ENCODE assay signal across 24 cellular contexts in the genomic region with DNA sequence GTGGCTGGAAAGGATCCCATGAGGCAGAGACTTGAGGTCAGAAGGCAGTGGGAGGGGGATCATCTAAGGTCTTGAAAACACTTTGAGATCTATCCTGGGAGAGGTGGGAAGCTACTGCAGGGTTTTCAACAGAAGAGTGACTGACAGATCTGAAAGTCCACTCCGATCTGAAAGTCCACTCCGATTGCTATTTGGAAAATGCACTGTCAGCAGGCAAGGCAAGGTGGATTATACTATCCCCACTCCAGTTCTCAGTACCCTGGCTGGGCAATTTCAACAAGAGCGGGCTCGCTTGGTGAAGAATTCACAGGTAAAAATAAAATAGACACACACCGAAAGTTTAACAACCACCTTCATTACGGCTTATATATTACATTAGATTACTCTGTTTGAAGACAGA. TPM values are rescaled to one million over a fixed set of nuclear protein-coding genes. Genes with fewer than 3 reads are reported as not detected.
"Had no signal": no experiment of that assay in that cellular context is flagged by ENCODE, and none has a peak within 500 bp of the region (broad histone marks: within the 10 kb centered on the region; RNA-seq: fewer than 3 reads in every experiment).

No MANE protein-coding gene starts in this region.

- H3K4me3 ChIP-seq: adrenal gland, breast epithelium, colonic mucosa, hepatocyte, pancreas, spleen, testis, upper lobe of right lung had no signal

- H3K36me3 ChIP-seq: adrenal gland, breast epithelium, colonic mucosa, pancreas, spleen, upper lobe of right lung had no signal

- H3K79me2 ChIP-seq: hepatocyte had no signal

- H2AFZ ChIP-seq: hepatocyte had no signal

- H3K4me2 ChIP-seq: hepatocyte had no signal

- DNase-seq: activated B cell treated with CpG ODN at 0.5 μM for 24 hours; activated CD4-positive, alpha-beta T cell treated with anti-CD3 and anti-CD28 coated beads for 4 hours; activated CD4-positive, alpha-beta T cell treated with anti-CD3 and anti-CD28 coated beads, Interleukin-2, amount 50 U/mL, for 48 hours; activated CD8-positive, alpha-beta memory T cell treated with anti-CD3 and anti-CD28 coated beads, Interleukin-2, amount 50 U/mL, for 48 hours; activated naive CD4-positive, alpha-beta T cell; activated T-cell treated with anti-CD3 and anti-CD28 coated beads, Interleukin-2, amount 50 U/mL, for 4 hours; adrenal gland; colonic mucosa; immature natural killer cell; mammary epithelial cell; natural killer cell; pancreas; spleen; stimulated activated CD4-positive, alpha-beta T cell treated with anti-CD3 and anti-CD28 coated beads, Interleukin-4, amount 100 ng/mL, for 1 hour; stimulated activated naive CD4-positive, alpha-beta T cell; upper lobe of right lung had no signal

- ATAC-seq: activated T-cell treated with anti-CD3 and anti-CD28 coated beads, Interleukin-2, amount 50 U/mL, for 4 hours; left lobe of liver; natural killer cell had no signal

- H3K4me1 ChIP-seq: adrenal gland, breast epithelium, colonic mucosa, pancreas, spleen had no signal

- H3K9me3 ChIP-seq: adrenal gland, breast epithelium, colonic mucosa, pancreas, spleen, testis, upper lobe of right lung had no signal

- H3K27ac ChIP-seq: adrenal gland, breast epithelium, colonic mucosa, hepatocyte, pancreas, upper lobe of right lung had no signal

- H3K27me3 ChIP-seq: adrenal gland, breast epithelium, colonic mucosa, hepatocyte, pancreas, spleen, testis, upper lobe of right lung had no signal

RNA-seq across cellular contexts. Expression of gene C1QTNF7, which starts 42.3 kb away (rescaled TPM):
- total RNA-seq: activated B cell treated with CpG ODN at 0.5 μM for 24 hours; activated T-cell treated with anti-CD3 and anti-CD28 coated beads, Interleukin-2, amount 50 U/mL, for 4 hours; activated T-helper 2 cell treated with anti-CD3 and anti-CD28 coated beads, Interferon-gamma antibody, Interleukin-2, Interleukin-4, amounts not matched to agents 10 μg/mL and 5 μg/mL and 100 μg/mL, durations not matched to agents 14 hours and 24 hours and 36 hours; glomerular endothelial cell; kidney epithelial cell; mammary epithelial cell; natural killer cell; T-helper 1 cell treated with Interleukin-12 subunit alpha and Interleukin-12 subunit beta and Interleukin-4 antibody, amounts not matched to agents 30 ng/mL and 1 ng/mL, for 36 hours had no signal
- polyA plus RNA-seq: immature natural killer cell, mammary epithelial cell had no signal
